Comparison of ENCODE assay signal across 13 cellular contexts in genomic region chr12:56219840-56220239, GRCh38. TPM values are rescaled to one million over a fixed set of nuclear protein-coding genes. Genes with fewer than 3 reads are reported as not detected.
DNase-seq lines count a peak whose midpoint lies in the region; FAIRE-seq and TF ChIP-seq lines count a peak whose summit lies in the region.
"Had no signal": no experiment of that assay in that cellular context is flagged by ENCODE, and none has a peak within 500 bp of the region (broad histone marks: within the 10 kb centered on the region; RNA-seq: fewer than 3 reads in every experiment).

No MANE protein-coding gene starts in this region.

- TF ChIP-seq POLR2A in NB4 (IDR thresholded peaks at IDR 0.05; ENCODE audit: extremely low read depth, insufficient read length) (no peak), spleen (IDR thresholded peaks at IDR 0.05) (no peak)

- H3K4me1 Mint-ChIP-seq in activated CD4-positive, alpha-beta T cell treated with anti-CD3 and anti-CD28 coated beads, Interleukin-2, amount 10 ng/mL, durations not matched to agents 7 days and 5 days, result peaks cover 38% of the 10 kb centered on the region

- POLR2A ChIA-PET in activated CD4-positive, alpha-beta T cell treated with anti-CD3 and anti-CD28 coated beads, Interleukin-2, amount 10 ng/mL, durations not matched to agents 7 days and 5 days (lab: Charles Lee), result no interaction called here

- H3K9me3 ChIP-seq in spleen (no peaks in the 10 kb centered on the region), kidney (ENCODE audit: control insufficient read depth in 1 of 2, low read length in 2 of 2) (no peaks in the 10 kb centered on the region)

- no peak overlapping the region for H3K9ac ChIP-seq in kidney (ENCODE audit: low read length in 2 of 2)

- H3K27ac ChIP-seq in spleen (peak overlapping the region in 7 of 8 donors; percentile 92 to 97 (median 96)), kidney (ENCODE audit: low read depth in 2 of 2, low read length in 2 of 2) (no peak overlapping the region)

- 88 to 94% (median 92%) methylated on average over 9 of the region's 9 CpGs for WGBS in spleen, 5 donors

- FAIRE-seq in kidney (lab: Jason Lieb, UNC), result no peak
- FAIRE-seq: keratinocyte had no signal

- peak overlapping the region; percentile 36 for H3K4me3 ChIP-seq in NB4 (ENCODE audit: low read depth, low read length)
- peak overlapping the region; percentile 88 for H3K4me3 ChIP-seq in fibroblast of villous mesenchyme (ENCODE audit: low read depth, low read length)
- peak overlapping the region in 3 of 8 donors; percentile 76 to 86 (median 79) for H3K4me3 ChIP-seq in spleen
- H3K4me3 ChIP-seq in kidney (ENCODE audit: low read length in 2 of 2), result no peak overlapping the region

- H3K9me3 Mint-ChIP-seq in activated CD4-positive, alpha-beta T cell treated with anti-CD3 and anti-CD28 coated beads, Interleukin-2, amount 10 ng/mL, durations not matched to agents 7 days and 5 days, result no peaks in the 10 kb centered on the region

- no peaks in the 10 kb centered on the region for H3K27me3 Mint-ChIP-seq in activated CD4-positive, alpha-beta T cell treated with anti-CD3 and anti-CD28 coated beads, Interleukin-2, amount 10 ng/mL, durations not matched to agents 7 days and 5 days

- CTCF ChIA-PET in activated CD4-positive, alpha-beta T cell treated with anti-CD3 and anti-CD28 coated beads, Interleukin-2, amount 10 ng/mL, durations not matched to agents 7 days and 5 days (lab: Charles Lee), result interaction anchor here (0.7 to 4.0 kb wide), 4 partner anchors 14 to 92 kb away, joined by 3 to 39 read pairs (median 22); partner anchors contain the start of genes ANKRD52, ESYT1 and SMARCC2

- H3K4me3 Mint-ChIP-seq in activated CD4-positive, alpha-beta T cell treated with anti-CD3 and anti-CD28 coated beads, Interleukin-2, amount 10 ng/mL, durations not matched to agents 7 days and 5 days, result peak overlapping the region; percentile 30

- no peak overlapping the region for H3K27ac Mint-ChIP-seq in activated CD4-positive, alpha-beta T cell treated with anti-CD3 and anti-CD28 coated beads, Interleukin-2, amount 10 ng/mL, durations not matched to agents 7 days and 5 days

- no peaks in the 10 kb centered on the region for H3K27me3 ChIP-seq in spleen (replicated peaks in 1 of 7)

- H3K36me3 ChIP-seq in spleen (peaks cover 0 to 34% (median 21%) of the 10 kb centered on the region in 6 donors), kidney (ENCODE audit: control insufficient read depth in 1 of 2, insufficient read depth in 2 of 2, low read length in 2 of 2) (peaks cover 4 to 5% of the 10 kb centered on the region in 2 donors)

- no peak for DNase-seq in activated CD4-positive, alpha-beta T cell treated with anti-CD3 and anti-CD28 coated beads, Interleukin-2, amount 10 ng/mL, durations not matched to agents 7 days and 5 days
- DNase-seq in activated CD4-positive, alpha-beta T cell treated with anti-CD3 and anti-CD28 coated beads, Interleukin-2, amount 50 U/mL, for 48 hours, result no peak
- DNase-seq in NB4 (ENCODE audit: low read depth) (no peak), fibroblast of villous mesenchyme (ENCODE audit: low read depth) (no peak), spleen (no peak), amniotic stem cell (lab: John Stamatoyannopoulos, UW) (no peak), kidney (no peak), NCI-H128 (lab: John Stamatoyannopoulos, UW; ENCODE audit: unreplicated experiment) (no peak)
- DNase-seq: activated CD4-positive, CD25-positive, alpha-beta regulatory T cell; NCI-H187; OCI-M1; retina had no signal

- intact Hi-C loops in spleen (cut with DNase I; ENCODE audit: low total_unique reads) (no loop called here), kidney (cut with DNase I) (no loop called here)

- no peak for TF ChIP-seq CTCF in NB4 (IDR thresholded peaks at IDR 0.05; ENCODE audit: low read depth, low read length)
- no peak for TF ChIP-seq CTCF in fibroblast of villous mesenchyme (IDR thresholded peaks at IDR 0.05; ENCODE audit: insufficient read depth, low read depth, low read length)
- no peak for TF ChIP-seq CTCF in spleen (IDR thresholded peaks at IDR 0.05 in 8 of 11, conservative IDR thresholded peaks at IDR 0.05 in 3 of 11)
- TF ChIP-seq CTCF in kidney (IDR thresholded peaks at IDR 0.05; ENCODE audit: borderline replicate concordance, extremely low read depth, insufficient read depth), result no peak

- H3K4me1 ChIP-seq in spleen (peaks cover 33 to 78% (median 55%) of the 10 kb centered on the region in 6 donors), kidney (ENCODE audit: control insufficient read depth in 1 of 2, insufficient read depth in 1 of 2, low read depth in 1 of 2, low read length in 2 of 2) (peaks cover 8 to 17% of the 10 kb centered on the region in 2 donors)

- H3K36me3 Mint-ChIP-seq in activated CD4-positive, alpha-beta T cell treated with anti-CD3 and anti-CD28 coated beads, Interleukin-2, amount 10 ng/mL, durations not matched to agents 7 days and 5 days (ENCODE audit: low read depth), result peaks cover 9% of the 10 kb centered on the region

RNA-seq across cellular contexts. Expression of gene RNF41, which starts 1.9 kb away (rescaled TPM):
- 10 to 100 TPM; 30.1 to 31.6 TPM for total RNA-seq in activated CD4-positive, alpha-beta T cell treated with anti-CD3 and anti-CD28 coated beads, Interleukin-2, amount 10 ng/mL, durations not matched to agents 7 days and 5 days
- total RNA-seq in fibroblast of villous mesenchyme (112 and 131 TPM in 2 replicates), spleen (10 to 100 TPM; 38.5 to 56.1 (median 47.6) TPM), kidney (45.5 TPM)
- polyA plus RNA-seq in spleen (10 to 100 TPM; 13.2 to 21.0 (median 15.8) TPM), kidney (ENCODE audit: insufficient read depth, low read depth, low replicate concordance) (17.6 TPM)

RNA-seq across cellular contexts. Expression of gene NABP2, which starts 4.3 kb away (rescaled TPM):
- total RNA-seq in activated CD4-positive, alpha-beta T cell treated with anti-CD3 and anti-CD28 coated beads, Interleukin-2, amount 10 ng/mL, durations not matched to agents 7 days and 5 days, result 10 to 100 TPM; 56.7 to 63.5 TPM
- 23.3 and 28.0 TPM in 2 replicates for total RNA-seq in fibroblast of villous mesenchyme
- total RNA-seq in spleen, result 10 to 100 TPM; 13.4 to 21.3 (median 18.4) TPM
- polyA plus RNA-seq in spleen, result 10 to 100 TPM; 19.7 to 24.6 (median 23.1) TPM
- 31.0 TPM for total RNA-seq in kidney
- polyA plus RNA-seq in kidney (ENCODE audit: insufficient read depth, low read depth, low replicate concordance), result 42.3 TPM

RNA-seq across cellular contexts. Expression of gene SLC39A5, which starts 10.0 kb away (rescaled TPM):
- under 1 TPM in 1 of 2 experiments, not detected in 1; 0.64 TPM for total RNA-seq in activated CD4-positive, alpha-beta T cell treated with anti-CD3 and anti-CD28 coated beads, Interleukin-2, amount 10 ng/mL, durations not matched to agents 7 days and 5 days
- not detected in 2 replicates for total RNA-seq in fibroblast of villous mesenchyme
- 1 to 10 TPM in 1 of 7 donors, under 1 TPM in 2, not detected in 4; 0.44 to 1.3 (median 0.92) TPM for total RNA-seq in spleen
- polyA plus RNA-seq in spleen, result under 1 TPM; 0.18 to 0.63 (median 0.22) TPM
- total RNA-seq in kidney, result 5.1 TPM
- 164 TPM for polyA plus RNA-seq in kidney (ENCODE audit: insufficient read depth, low read depth, low replicate concordance)
- polyA plus RNA-seq: keratinocyte had no signal

RNA-seq across cellular contexts. Expression of gene SMARCC2, which starts 30.6 kb away (rescaled TPM):
- 100 to 1,000 TPM; 140 to 173 TPM for total RNA-seq in activated CD4-positive, alpha-beta T cell treated with anti-CD3 and anti-CD28 coated beads, Interleukin-2, amount 10 ng/mL, durations not matched to agents 7 days and 5 days
- total RNA-seq in fibroblast of villous mesenchyme, result 44.8 and 67.8 TPM in 2 replicates
- 100 to 1,000 TPM in 4 of 7 donors, 10 to 100 TPM in 3; 73.7 to 121 (median 101) TPM for total RNA-seq in spleen
- polyA plus RNA-seq in spleen, result 10 to 100 TPM in 1 of 3 donors, 1 to 10 TPM in 2; 8.5 to 24.7 (median 9.4) TPM
- 112 TPM for total RNA-seq in kidney
- 18.8 TPM for polyA plus RNA-seq in kidney (ENCODE audit: insufficient read depth, low read depth, low replicate concordance)

RNA-seq across cellular contexts. Expression of gene ANKRD52, which starts 38.3 kb away (rescaled TPM):
- 10 to 100 TPM; 39.0 to 45.9 TPM for total RNA-seq in activated CD4-positive, alpha-beta T cell treated with anti-CD3 and anti-CD28 coated beads, Interleukin-2, amount 10 ng/mL, durations not matched to agents 7 days and 5 days
- 22.2 and 25.9 TPM in 2 replicates for total RNA-seq in fibroblast of villous mesenchyme
- total RNA-seq in spleen, result 10 to 100 TPM; 16.6 to 35.2 (median 27.5) TPM
- 1 to 10 TPM; 2.2 to 9.5 (median 2.8) TPM for polyA plus RNA-seq in spleen
- total RNA-seq in kidney, result 46.4 TPM
- 8.6 TPM for polyA plus RNA-seq in kidney (ENCODE audit: insufficient read depth, low read depth, low replicate concordance)

Comparison
In these comparisons a context has a peak if more than half of its experiments do, and no peak if none do; other contexts are left out.
1. H3K4me3 ChIP-seq: peak in NB4 (single experiment) and fibroblast of villous mesenchyme (single experiment); none in kidney (0 of 2).
2. H3K27ac ChIP-seq: peak in spleen (7 of 8); none in kidney (0 of 2).